35 cellular contexts compared by ENCODE assay signal in genomic region chr4:24638396-24638875, GRCh38.
"Had no signal": no experiment of that assay in that cellular context is flagged by ENCODE, and none has a peak within 500 bp of the region (broad histone marks: within the 10 kb centered on the region; RNA-seq: fewer than 3 reads in every experiment).

No MANE protein-coding gene starts in this region.

- H3K9me3 ChIP-seq: MG63 had no signal

- DNase-seq: Karpas-422, Kasumi-1, MG63, MM.1S, MV-4-11, NCI-H1048, NCI-H1092, NCI-H1092 treated with DMSO at 0.1 percent for 48 hours, NCI-H1105, NCI-H1105 treated with DMSO at 0.1 percent for 48 hours, NCI-H1417, NCI-H1417 treated with DMSO at 0.1 percent for 48 hours, NCI-H1436, NCI-H1436 treated with DMSO at 0.1 percent for 48 hours, NCI-H146, NCI-H1694, NCI-H1694 treated with DMSO at 0.1 percent for 48 hours, NCI-H187, NCI-H187 treated with DMSO at 0.1 percent for 48 hours, NCI-H1930, NCI-H2029, NCI-H2029 treated with DMSO at 0.1 percent for 48 hours, NCI-H2081, NCI-H2081 treated with DMSO at 0.1 percent for 48 hours, NCI-H2107, NCI-H2171, NCI-H2171 treated with DMSO at 0.1 percent for 48 hours, NCI-H2227 treated with DMSO at 0.1 percent for 48 hours, NCI-H226, NCI-H345, NCI-H446, NCI-H446 treated with DMSO at 0.1 percent for 48 hours, NCI-H510A, NCI-H510A treated with DMSO at 0.1 percent for 48 hours had no signal

- H3K9ac ChIP-seq: KMS-11 had no signal

- H3K4me2 ChIP-seq: KMS-11 had no signal

- H3K4me3 ChIP-seq: MG63 had no signal

- H3K27me3 ChIP-seq: MG63 had no signal

- H3K27ac ChIP-seq: KMS-11 had no signal

- H3K36me3 ChIP-seq: MG63 had no signal
